8 cellular contexts compared by ENCODE assay signal in genomic region chr7:32890010-32890552, GRCh38. TPM values are rescaled to one million over a fixed set of nuclear protein-coding genes. Genes with fewer than 3 reads are reported as not detected.
A peak's percentile ranks its signal among the peaks of the same experiment; 100 is the strongest.
DNase-seq lines count a peak whose midpoint lies in the region; ATAC-seq, FAIRE-seq and TF ChIP-seq lines count a peak whose summit lies in the region.

No MANE protein-coding gene starts in this region.

- H3K4me3 ChIP-seq in GM12878 (peak overlapping the region; percentile 87), left lung (peak overlapping the region; percentile 64 to 73), thoracic aorta (peak overlapping the region; percentile 96)

- H3K27me3 ChIP-seq in GM12878 (replicated peaks in 1 of 2; ENCODE audit: control insufficient read depth in 2 of 2, insufficient read depth in 2 of 2, low read length in 1 of 2), result no peaks in the 10 kb centered on the region
- H3K27me3 ChIP-seq in left lung, result no peaks in the 10 kb centered on the region
- no peaks in the 10 kb centered on the region for H3K27me3 ChIP-seq in thoracic aorta (replicated peaks; ENCODE audit: insufficient read depth)

- peaks cover 60% of the 10 kb centered on the region for H3K79me2 ChIP-seq in GM12878 (ENCODE audit: control insufficient read depth, insufficient read depth, low read length)

- peak overlapping the region; percentile 82 for H3K4me2 ChIP-seq in GM12878 (ENCODE audit: control insufficient read depth, insufficient read depth)

- in situ Hi-C loops in GM12878 (cut with MboI), result no loop called here

- no peaks in the 10 kb centered on the region for H4K20me1 ChIP-seq in GM12878 (ENCODE audit: control insufficient read depth, insufficient read depth)

- no peak for FAIRE-seq in GM12878 (lab: Jason Lieb, UNC)

- CTCF ChIA-PET in GM12878 (lab: Yijun Ruan, JAX), result interaction anchor here (0.6 to 4.1 kb wide), 3 partner anchors 44 to 218 kb away, joined by 3 to 25 read pairs (median 8); no protein-coding TSS in a partner anchor

- TF ChIP-seq EP300 in GM12878 (IDR thresholded peaks at IDR 0.05; ENCODE audit: borderline replicate concordance in 1 of 2, control insufficient read depth in 1 of 2, low read depth in 2 of 2, low read length in 2 of 2), result no peak

- TF ChIP-seq CTCF in GM12878 (IDR thresholded peaks at IDR 0.05 in 2 of 3, conservative IDR thresholded peaks at IDR 0.05 in 1 of 3; ENCODE audit: control insufficient read depth in 2 of 3, extremely low read depth in 1 of 3, insufficient read depth in 1 of 3, low read depth in 3 of 3, low read length in 3 of 3) (no peak), left lung (IDR thresholded peaks at IDR 0.05) (no peak), thoracic aorta (IDR thresholded peaks at IDR 0.05) (no peak)

- DNase-seq in DMS153 treated with DMSO at 0.1 percent for 48 hours (lab: John Stamatoyannopoulos, UW; ENCODE audit: unreplicated experiment) (peak; percentile 60), DMS153 (lab: John Stamatoyannopoulos, UW) (no peak), LoVo (ENCODE audit: low spot score) (peak; percentile 37), GM12878 (ENCODE audit: low read depth, low spot score) (no peak), left lung (no peak), thoracic aorta (ENCODE audit: low spot score) (no peak)

- intact Hi-C loops in GM12878 (cut with micrococcal nuclease; ENCODE audit: unreplicated experiment) (loop anchor here (2.0 to 10.0 kb wide), 5 partner anchors 43 to 395 kb away; partner anchors contain the start of genes AVL9, LSM5, NT5C3A and RP9), left lung (cut with DNase I) (no loop called here)

- H3K27ac ChIP-seq in GM12878 (ENCODE audit: control insufficient read depth, insufficient read depth) (peak overlapping the region; percentile 97), left lung (peak overlapping the region; percentile 97 to 99), thoracic aorta (peak overlapping the region; percentile 95 to 99)

- POLR2A ChIA-PET in GM12878 (lab: Charles Lee), result interaction anchor here (1.1 to 4.0 kb wide), 6 partner anchors 8 to 173 kb away, joined by 3 to 21 read pairs (median 4); partner anchors contain the start of gene NT5C3A

- SMC1A ChIA-PET in GM12878 (lab: Charles Lee; ENCODE audit: uncharacterized antibody, unreplicated experiment), result interaction anchor here (1.0 to 2.2 kb wide), 9 partner anchors 10 to 218 kb away, joined by 3 to 8 read pairs (median 3); no protein-coding TSS in a partner anchor

- no peak for TF ChIP-seq POLR2A in GM12878 (IDR thresholded peaks at IDR 0.05; ENCODE audit: low read depth, low read length)

- TSS peak; percentile 60 for BruUV-seq in GM12878 (replicated peaks; lab: Mats Ljungman, UMichigan)

- TF ChIP-seq RAD21 in GM12878 (IDR thresholded peaks at IDR 0.05; ENCODE audit: insufficient read depth, low read depth, low read length), result no peak

- peak overlapping the region; percentile 95 for H3K9ac ChIP-seq in GM12878 (ENCODE audit: control insufficient read depth, insufficient read depth, low read length)

- no peaks in the 10 kb centered on the region for H3K9me3 ChIP-seq in GM12878 (replicated peaks; ENCODE audit: control insufficient read depth, insufficient read depth, low read length)
- no peaks in the 10 kb centered on the region for H3K9me3 ChIP-seq in left lung
- H3K9me3 ChIP-seq in thoracic aorta, result no peaks in the 10 kb centered on the region

- RAD21 ChIA-PET in GM12878 (lab: Charles Lee; ENCODE audit: unreplicated experiment), result interaction anchor here (0.9 to 1.5 kb wide), 4 partner anchors 44 to 219 kb away, joined by 3 to 9 read pairs (median 4); partner anchors contain the start of gene RP9

- H3K4me1 ChIP-seq in GM12878 (ENCODE audit: control insufficient read depth, insufficient read depth, low read length), result peaks cover 10% of the 10 kb centered on the region; the same call in 1 of the 2 replicates
- H3K4me1 ChIP-seq in left lung, result peaks cover 16 to 73% of the 10 kb centered on the region in 2 donors
- peaks cover 30 to 56% of the 10 kb centered on the region in 2 donors for H3K4me1 ChIP-seq in thoracic aorta (ENCODE audit: control insufficient read depth in 1 of 2, low read depth in 2 of 2)

- peak overlapping the region; percentile 73; the same call in 1 of the 2 replicates for H2AFZ ChIP-seq in GM12878 (ENCODE audit: control insufficient read depth, low read depth, low read length)

- H3K36me3 ChIP-seq in GM12878 (ENCODE audit: control insufficient read depth in 2 of 2, insufficient read depth in 2 of 2, low read length in 1 of 2) (no peaks in the 10 kb centered on the region), left lung (no peaks in the 10 kb centered on the region), thoracic aorta (no peaks in the 10 kb centered on the region)

- ATAC-seq in GM12878 (no peak), left lung (peak; percentile 14), thoracic aorta (ENCODE audit: insufficient number of reproducible peaks, low FRiP score, low read depth) (no peak), GM19455 (IDR thresholded peaks at IDR 0.05; ENCODE audit: unreplicated experiment) (no peak), HG03108 (IDR thresholded peaks at IDR 0.05; ENCODE audit: unreplicated experiment) (no peak)

- 0% methylated on average over 7 of the region's 7 CpGs for WGBS in GM12878 (ENCODE audit: insufficient coverage, insufficient replicate concordance, low lambda C conversion rate, missing lambda C conversion rate)

TF ChIP-seq in GM12878, 131 proteins besides CTCF, POLR2A, EP300 and RAD21 (continues in another document):
- TF ChIP-seq MLLT1 (IDR thresholded peaks at IDR 0.05) (no peak), RELB (IDR thresholded peaks at IDR 0.05; ENCODE audit: low read depth) (peak; percentile 49; the same call in 1 of the 2 replicates), FOXM1 (IDR thresholded peaks at IDR 0.05; ENCODE audit: low read depth, low read length) (no peak), TCF7 (IDR thresholded peaks at IDR 0.05; ENCODE audit: borderline replicate concordance) (peak; percentile 43; the same call in 1 of the 2 replicates)

RNA-seq across cellular contexts. Expression of gene KBTBD2, which starts 1.5 kb away (rescaled TPM):
- 66.7 and 71.4 TPM in 2 replicates for total RNA-seq in GM12878 (2013; cell fraction: nucleolus; rRNA removed)
- 20.0 and 20.2 TPM in 2 replicates for total RNA-seq in GM12878 (2014; rRNA removed)
- total RNA-seq in GM12878 (2014; rRNA removed; fragmentation: Illumina TruSeq; extraction: Trizol), result 18.9 and 19.5 TPM in 2 replicates
- 11.8 and 16.0 TPM in 2 replicates for total RNA-seq in GM12878 (2021)
- polyA plus RNA-seq in GM12878 (2011; ENCODE audit: low read depth), result 10.7 TPM
- polyA plus RNA-seq in GM12878 (2011; rRNA removed), result 22.3 and 31.5 TPM in 2 replicates
- 9.0 and 12.0 TPM in 2 replicates for polyA plus RNA-seq in GM12878 (2011; cell fraction: cytosol; rRNA removed)
- polyA plus RNA-seq in GM12878 (2011; cell fraction: nucleus; rRNA removed), result 19.2 and 19.8 TPM in 2 replicates
- 12.0 and 12.3 TPM in 2 replicates for polyA plus RNA-seq in GM12878 (2012)
- 16.9 and 21.7 TPM in 2 replicates for polyA plus RNA-seq in GM12878 (2014; fragmentation: Illumina TruSeq; extraction: Trizol)
- 1 to 10 TPM; 8.1 to 8.3 TPM for polyA plus RNA-seq in GM12878 (2014; fragmentation: Nextera tagmentation; extraction: Ambion mirVana)
- polyA plus RNA-seq in GM12878 (2014; rRNA removed), result 14.5 and 16.4 TPM in 2 replicates
- polyA plus RNA-seq in GM12878 (2016; fragmentation: Nextera tagmentation; extraction: Ambion mirVana), result 10 to 100 TPM; 11.9 to 12.4 TPM
- 33.3 and 57.5 TPM in 2 replicates for polyA minus RNA-seq in GM12878 (2011; rRNA and poly(A)+ RNA removed)
- 9.5 and 15.2 TPM in 2 replicates for polyA minus RNA-seq in GM12878 (2011; cell fraction: cytosol; rRNA and poly(A)+ RNA removed)
- 15.0 and 19.3 TPM in 2 replicates for polyA minus RNA-seq in GM12878 (2011; cell fraction: nucleus; rRNA and poly(A)+ RNA removed)
- 10 to 100 TPM; 28.7 to 36.8 TPM for total RNA-seq in left lung
- 10 to 100 TPM; 24.1 to 47.9 TPM for total RNA-seq in thoracic aorta

Comparison
In these comparisons a context has a peak if more than half of its experiments do, and no peak if none do; other contexts are left out.
1. DNase-seq: peak in DMS153 treated with DMSO at 0.1 percent for 48 hours (single experiment) and LoVo (single experiment); none in DMS153 (single experiment), GM12878 (single experiment), left lung (0 of 2) and thoracic aorta (single experiment).
2. Peak in every context shown above with its lines, with median percentiles within 50 percentile points of each other: H3K27ac ChIP-seq and H3K4me3 ChIP-seq.